8 cellular contexts compared by ENCODE assay signal in the genomic region with DNA sequence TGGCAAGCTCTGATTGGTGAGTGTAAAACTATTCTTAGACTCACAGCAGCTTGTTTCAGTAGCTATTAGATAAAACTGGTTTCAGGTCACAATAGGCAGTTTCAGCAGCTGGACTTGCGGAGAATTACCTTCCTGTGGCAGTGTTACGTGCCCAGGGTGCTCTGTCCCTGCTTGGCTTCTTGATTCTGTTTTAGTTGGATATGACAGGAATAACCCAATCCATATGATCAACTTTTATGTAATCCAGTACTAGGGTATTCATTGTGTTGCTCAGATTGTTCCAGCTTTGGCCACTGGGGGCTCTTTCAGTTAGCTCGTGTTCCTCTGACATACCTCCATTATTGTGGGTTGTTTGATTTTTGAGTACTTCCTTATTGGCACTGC. TPM values are rescaled to one million over a fixed set of nuclear protein-coding genes. Genes with fewer than 3 reads are reported as not detected.
DNase-seq lines count a peak whose midpoint lies in the region; ATAC-seq and TF ChIP-seq lines count a peak whose summit lies in the region.

No MANE protein-coding gene starts in this region.

- peak; percentile 54 for TF ChIP-seq CTCF in kidney epithelial cell (IDR thresholded peaks at IDR 0.05; ENCODE audit: insufficient read depth, low read length, poor library complexity, severe bottlenecking)

- H3K4me3 Mint-ChIP-seq in activated naive CD4-positive, alpha-beta T cell treated with anti-CD3 and anti-CD28 coated beads for 36 hours = no peak overlapping the region

- H3K36me3 Mint-ChIP-seq in activated naive CD4-positive, alpha-beta T cell treated with anti-CD3 and anti-CD28 coated beads for 36 hours (ENCODE audit: low read depth) = no peaks in the 10 kb centered on the region

- ATAC-seq in GM18861 (IDR thresholded peaks at IDR 0.05; ENCODE audit: unreplicated experiment) = peak; percentile 53
- peak; percentile 53 for ATAC-seq in HG02938 (IDR thresholded peaks at IDR 0.05; ENCODE audit: unreplicated experiment)

- H3K36me3 ChIP-seq in kidney epithelial cell (ENCODE audit: control insufficient read depth, insufficient read depth, low read length) = no peaks in the 10 kb centered on the region

- intact Hi-C loops in activated naive CD4-positive, alpha-beta T cell treated with anti-CD3 and anti-CD28 coated beads for 36 hours (cut with micrococcal nuclease) = loop anchor here (2.0 kb wide), 1 partner anchor 17 kb away; no protein-coding TSS in a partner anchor

- DNase-seq in COLO668 (lab: John Stamatoyannopoulos, UW; ENCODE audit: unreplicated experiment) (peak; percentile 43), NCI-H82 (lab: John Stamatoyannopoulos, UW) (peak; percentile 50), kidney epithelial cell (ENCODE audit: low read depth) (no peak), HPDE6-E6E7 (ENCODE audit: extremely low spot score) (no peak), retina (no peak)
- DNase-seq in activated naive CD4-positive, alpha-beta T cell treated with anti-CD3 and anti-CD28 coated beads for 36 hours = peak; percentile 70

- peaks cover 89% of the 10 kb centered on the region for H3K4me1 Mint-ChIP-seq in activated naive CD4-positive, alpha-beta T cell treated with anti-CD3 and anti-CD28 coated beads for 36 hours (ENCODE audit: low read depth)

- H3K4me3 ChIP-seq in kidney epithelial cell (ENCODE audit: low read depth, low read length) = no peak overlapping the region

- no peaks in the 10 kb centered on the region for H3K27me3 ChIP-seq in kidney epithelial cell (ENCODE audit: control insufficient read depth, insufficient read depth, low read length)

- CTCF ChIA-PET in activated naive CD4-positive, alpha-beta T cell treated with anti-CD3 and anti-CD28 coated beads for 36 hours (lab: Charles Lee) = interaction anchor here (0.6 to 3.3 kb wide), 22 partner anchors 9 to 158 kb away, joined by 3 to 19 read pairs (median 4); no protein-coding TSS in a partner anchor

- no peak overlapping the region for H3K27ac Mint-ChIP-seq in activated naive CD4-positive, alpha-beta T cell treated with anti-CD3 and anti-CD28 coated beads for 36 hours

- no peaks in the 10 kb centered on the region for H3K9me3 Mint-ChIP-seq in activated naive CD4-positive, alpha-beta T cell treated with anti-CD3 and anti-CD28 coated beads for 36 hours

- no peaks in the 10 kb centered on the region for H3K27me3 Mint-ChIP-seq in activated naive CD4-positive, alpha-beta T cell treated with anti-CD3 and anti-CD28 coated beads for 36 hours (ENCODE audit: low read depth)

RNA-seq across cellular contexts. Expression of a gene that starts 43.1 kb away (rescaled TPM):
- total RNA-seq in activated naive CD4-positive, alpha-beta T cell treated with anti-CD3 and anti-CD28 coated beads for 36 hours = 10 to 100 TPM; 33.1 to 34.8 TPM
- 18.0 and 23.1 TPM in 2 replicates for total RNA-seq in kidney epithelial cell

Comparison
In these comparisons a context has a peak if more than half of its experiments do, and no peak if none do; other contexts are left out.
1. DNase-seq: peak in COLO668 (single experiment), NCI-H82 (single experiment) and activated naive CD4-positive, alpha-beta T cell treated with anti-CD3 and anti-CD28 coated beads for 36 hours (single experiment); none in kidney epithelial cell (single experiment), HPDE6-E6E7 (single experiment) and retina (single experiment).